ENCODE assay signal across 24 cellular contexts in genomic region chr13:27975579-27976361, GRCh38. TPM values are rescaled to one million over a fixed set of nuclear protein-coding genes. Genes with fewer than 3 reads are reported as not detected.
DNase-seq lines count a peak whose midpoint lies in the region; ATAC-seq, FAIRE-seq and TF ChIP-seq lines count a peak whose summit lies in the region.
"Had no signal": no experiment of that assay in that cellular context is flagged by ENCODE, and none has a peak within 500 bp of the region (broad histone marks: within the 10 kb centered on the region; RNA-seq: fewer than 3 reads in every experiment).

No MANE protein-coding gene starts in this region.

- 3 to 5% methylated on average over 25 to 26 of the region's 51 CpGs for WGBS in thyroid gland, 2 donors

- FAIRE-seq in endothelial cell of umbilical vein (lab: Jason Lieb, UNC) = no peak
- FAIRE-seq: astrocyte had no signal

- H3K9me3 ChIP-seq in endothelial cell of umbilical vein (replicated peaks; ENCODE audit: control insufficient read depth, insufficient read depth, low read length) (no peaks in the 10 kb centered on the region), neural cell (ENCODE audit: low read length) (no peaks in the 10 kb centered on the region), thyroid gland (no peaks in the 10 kb centered on the region)
- H3K9me3 ChIP-seq: prostate gland had no signal

- no TSS peak for BruUV-seq in endothelial cell of umbilical vein (replicated peaks; lab: Mats Ljungman, UMichigan)

- CTCF ChIA-PET in endothelial cell of umbilical vein (lab: Charles Lee) = interaction anchor here (0.7 to 1.8 kb wide), 7 partner anchors 8 to 614 kb away, joined by 3 to 10 read pairs (median 5); partner anchors contain the start of gene PDX1

- TF ChIP-seq CTCF in endothelial cell of umbilical vein (IDR thresholded peaks at IDR 0.05; ENCODE audit: extremely low read depth in 1 of 2, insufficient read depth in 1 of 2, low read depth in 1 of 2, low read length in 2 of 2) = no peak
- no peak for TF ChIP-seq CTCF in neural cell (IDR thresholded peaks at IDR 0.05; ENCODE audit: poor library complexity, severe bottlenecking)
- no peak for TF ChIP-seq CTCF in thyroid gland (IDR thresholded peaks at IDR 0.05)

- DNase-seq in cardiac septum (ENCODE audit: low spot score) = peak; percentile 66
- DNase-seq in left cardiac atrium = no peak
- DNase-seq in endothelial cell of umbilical vein (ENCODE audit: low read depth, low spot score) = no peak
- DNase-seq in HK-2 (ENCODE audit: unreplicated experiment) = no peak
- no peak for DNase-seq in AML-193 (lab: John Stamatoyannopoulos, UW)
- no peak for DNase-seq in thyroid gland
- DNase-seq: activated T-cell treated with anti-CD3 and anti-CD28 coated beads, Interleukin-2, amount 50 U/mL, for 24 hours; CD8-positive, alpha-beta T cell; cerebellar nuclear complex; DMS79 treated with DMSO at 0.1 percent for 48 hours; effector memory CD4-positive, alpha-beta T cell; naive thymus-derived CD8-positive, alpha-beta T cell; NCI-H1105 treated with DMSO at 0.1 percent for 48 hours; NCI-H2081 treated with DMSO at 0.1 percent for 48 hours; NCI-H524; SW 1271 had no signal

- H2AFZ ChIP-seq in endothelial cell of umbilical vein (ENCODE audit: low read depth, low read length) (no peak overlapping the region), neural cell (ENCODE audit: low read depth, low read length) (no peak overlapping the region)

- H3K4me1 ChIP-seq in endothelial cell of umbilical vein (ENCODE audit: control insufficient read depth, extremely low read depth, insufficient read depth, low read length) = no peaks in the 10 kb centered on the region
- H3K4me1 ChIP-seq in thyroid gland = peaks cover 0 to 18% of the 10 kb centered on the region in 2 donors
- H3K4me1 ChIP-seq: prostate gland had no signal

- no peak for ATAC-seq in left cardiac atrium
- ATAC-seq in HG02852 (IDR thresholded peaks at IDR 0.05; ENCODE audit: unreplicated experiment) = no peak
- ATAC-seq: CD8-positive, alpha-beta T cell; naive thymus-derived CD8-positive, alpha-beta T cell had no signal

- H3K27me3 ChIP-seq in endothelial cell of umbilical vein (ENCODE audit: control insufficient read depth in 2 of 2, insufficient read depth in 2 of 2, low read length in 2 of 2) (peaks cover 85 to 98% of the 10 kb centered on the region in 2 experiments), neural cell (ENCODE audit: insufficient read depth, low read depth, low read length) (peaks cover 100% of the 10 kb centered on the region), thyroid gland (peaks cover 26% of the 10 kb centered on the region)

- H3K9ac ChIP-seq in endothelial cell of umbilical vein (replicated peaks; ENCODE audit: extremely low read depth, insufficient read depth, low read length) = no peak overlapping the region
- H3K9ac ChIP-seq in neural cell (ENCODE audit: low read length) = no peak overlapping the region

- TF ChIP-seq POLR2A in endothelial cell of umbilical vein (IDR thresholded peaks at IDR 0.05; ENCODE audit: low read depth, low read length) = no peak
- no peak for TF ChIP-seq POLR2A in thyroid gland (IDR thresholded peaks at IDR 0.05)

- H3K79me2 ChIP-seq in endothelial cell of umbilical vein (ENCODE audit: control insufficient read depth, insufficient read depth, low read length) (no peaks in the 10 kb centered on the region), neural cell (replicated peaks; ENCODE audit: insufficient read depth, low read length) (no peaks in the 10 kb centered on the region)

- H3K36me3 ChIP-seq in endothelial cell of umbilical vein (ENCODE audit: control insufficient read depth in 2 of 2, extremely low read depth in 1 of 2, insufficient read depth in 2 of 2, low read length in 2 of 2) (no peaks in the 10 kb centered on the region), neural cell (ENCODE audit: insufficient read depth, low read length) (no peaks in the 10 kb centered on the region), thyroid gland (no peaks in the 10 kb centered on the region)
- H3K36me3 ChIP-seq: prostate gland had no signal

- H3K4me2 ChIP-seq in endothelial cell of umbilical vein (ENCODE audit: insufficient read depth, low read length) (no peak overlapping the region), neural cell (ENCODE audit: low read length) (no peak overlapping the region)

- H3K9me2 ChIP-seq in neural cell (ENCODE audit: insufficient read depth, low read length) = no peaks in the 10 kb centered on the region

- no peaks in the 10 kb centered on the region for H4K20me1 ChIP-seq in endothelial cell of umbilical vein (replicated peaks; ENCODE audit: control insufficient read depth, extremely low read depth, insufficient read depth, low read length)
- H4K20me1 ChIP-seq in neural cell (ENCODE audit: insufficient read depth) = no peaks in the 10 kb centered on the region

- POLR2A ChIA-PET in endothelial cell of umbilical vein (lab: Charles Lee) = no interaction called here

- dilution Hi-C loops in endothelial cell of umbilical vein (cut with MboI; ENCODE audit: extremely low pct_ligation_motif_present, low sequenced_read_pairs) = no loop called here

- H3K4me3 ChIP-seq in endothelial cell of umbilical vein (replicated peaks in 1 of 3; ENCODE audit: insufficient read depth in 1 of 3, low read depth in 1 of 3, low read length in 3 of 3) = no peak overlapping the region
- H3K4me3 ChIP-seq in neural cell (ENCODE audit: low read length) = no peak overlapping the region
- no peak overlapping the region for H3K4me3 ChIP-seq in thyroid gland (replicated peaks in 1 of 3)
- H3K4me3 ChIP-seq: prostate gland had no signal

- TF ChIP-seq RAD21 in neural cell (conservative IDR thresholded peaks at IDR 0.05) = no peak

- intact Hi-C loops in cardiac septum (cut with DNase I) = no loop called here
- intact Hi-C loops in left cardiac atrium (cut with DNase I) = loop anchor here in 1 of 2 donors (5.0 kb wide), 1 partner anchor 143 kb away; no protein-coding TSS in a partner anchor
- intact Hi-C loops in endothelial cell of umbilical vein (cut with micrococcal nuclease) = no loop called here
- intact Hi-C loops in thyroid gland (cut with DNase I) = no loop called here

- H3F3A ChIP-seq in neural cell (ENCODE audit: insufficient read depth, low read length, poor library complexity, severe bottlenecking) = no peaks in the 10 kb centered on the region

- H3K27ac ChIP-seq in endothelial cell of umbilical vein (ENCODE audit: insufficient read depth, low read depth, low read length) (no peak overlapping the region), neural cell (ENCODE audit: low read length) (no peak overlapping the region), thyroid gland (no peak overlapping the region)
- H3K27ac ChIP-seq: prostate gland had no signal

- TF ChIP-seq EP300 in neural cell (conservative IDR thresholded peaks at IDR 0.05; ENCODE audit: poor library complexity, severe bottlenecking) = no peak

- no peaks in the 10 kb centered on the region for H3K9me1 ChIP-seq in endothelial cell of umbilical vein (replicated peaks; ENCODE audit: control insufficient read depth, extremely low read depth, insufficient read depth, low read length)

TF ChIP-seq in endothelial cell of umbilical vein, 7 proteins besides CTCF, POLR2A, EP300 and RAD21 (continues in another document):
- TF ChIP-seq EZH2 (IDR thresholded peaks at IDR 0.05; ENCODE audit: borderline replicate concordance, low read depth, low read length, severe bottlenecking) = peak; percentile 97

TF ChIP-seq in neural cell, 6 proteins besides CTCF, POLR2A, EP300 and RAD21:
- TF ChIP-seq EZH2 (IDR thresholded peaks at IDR 0.05; ENCODE audit: borderline replicate concordance, insufficient read depth, low read length, poor library complexity, severe bottlenecking) (peak; percentile 92), POLR2AphosphoS5 (IDR thresholded peaks at IDR 0.05) (no peak)

RNA-seq across cellular contexts. Expression of gene CDX2, which starts 6.7 kb away (rescaled TPM):
- total RNA-seq in cardiac septum (not detected), left cardiac atrium (not detected), endothelial cell of umbilical vein (not detected in 2 replicates), thyroid gland (not detected)
- polyA plus RNA-seq in endothelial cell of umbilical vein (not detected in 2 replicates), neural cell (not detected in 2 replicates)
- polyA plus RNA-seq in endothelial cell of umbilical vein (2011; cell fraction: cytosol; rRNA removed) = not detected in 2 replicates
- polyA plus RNA-seq in endothelial cell of umbilical vein (2011; cell fraction: nucleus; rRNA removed) = not detected in 2 replicates
- polyA plus RNA-seq in endothelial cell of umbilical vein (2012) = not detected in 2 replicates
- polyA minus RNA-seq in endothelial cell of umbilical vein (not detected in 2 replicates), neural cell (not detected in 2 replicates)
- polyA minus RNA-seq in endothelial cell of umbilical vein (2011; cell fraction: cytosol; rRNA and poly(A)+ RNA removed) = not detected
- not detected in 2 replicates for polyA minus RNA-seq in endothelial cell of umbilical vein (2011; cell fraction: nucleus; rRNA and poly(A)+ RNA removed)
- total RNA-seq: astrocyte; CD8-positive, alpha-beta T cell; HT1080; LHCN-M2; lower leg skin; naive thymus-derived CD8-positive, alpha-beta T cell; temporal lobe had no signal
- polyA plus RNA-seq: naive thymus-derived CD8-positive, alpha-beta T cell had no signal

RNA-seq across cellular contexts. Expression of gene URAD, which starts 12.7 kb away (rescaled TPM):
- not detected for total RNA-seq in cardiac septum
- not detected for total RNA-seq in left cardiac atrium
- total RNA-seq in endothelial cell of umbilical vein = not detected in 2 replicates
- not detected in 2 replicates for polyA plus RNA-seq in endothelial cell of umbilical vein
- not detected in 2 replicates for polyA plus RNA-seq in endothelial cell of umbilical vein (2011; cell fraction: cytosol; rRNA removed)
- polyA plus RNA-seq in endothelial cell of umbilical vein (2011; cell fraction: nucleus; rRNA removed) = not detected in 2 replicates
- not detected in 2 replicates for polyA plus RNA-seq in endothelial cell of umbilical vein (2012)
- not detected in 2 replicates for polyA minus RNA-seq in endothelial cell of umbilical vein
- not detected for polyA minus RNA-seq in endothelial cell of umbilical vein (2011; cell fraction: cytosol; rRNA and poly(A)+ RNA removed)
- not detected in 2 replicates for polyA minus RNA-seq in endothelial cell of umbilical vein (2011; cell fraction: nucleus; rRNA and poly(A)+ RNA removed)
- not detected in 2 replicates for polyA plus RNA-seq in neural cell
- not detected in 2 replicates for polyA minus RNA-seq in neural cell
- total RNA-seq in thyroid gland = not detected
- total RNA-seq: astrocyte; CD8-positive, alpha-beta T cell; HT1080; LHCN-M2; lower leg skin; naive thymus-derived CD8-positive, alpha-beta T cell; prostate gland; temporal lobe had no signal
- polyA plus RNA-seq: naive thymus-derived CD8-positive, alpha-beta T cell had no signal

RNA-seq across cellular contexts. Expression of gene PDX1, which starts 56.0 kb away (rescaled TPM):
- total RNA-seq in cardiac septum = not detected
- not detected for total RNA-seq in left cardiac atrium
- not detected in 2 replicates for total RNA-seq in endothelial cell of umbilical vein
- not detected in 2 replicates for polyA plus RNA-seq in endothelial cell of umbilical vein
- not detected in 2 replicates for polyA plus RNA-seq in endothelial cell of umbilical vein (2011; cell fraction: cytosol; rRNA removed)
- not detected in 2 replicates for polyA plus RNA-seq in endothelial cell of umbilical vein (2011; cell fraction: nucleus; rRNA removed)
- not detected in 2 replicates for polyA plus RNA-seq in endothelial cell of umbilical vein (2012)
- not detected in 2 replicates for polyA minus RNA-seq in endothelial cell of umbilical vein
- not detected for polyA minus RNA-seq in endothelial cell of umbilical vein (2011; cell fraction: cytosol; rRNA and poly(A)+ RNA removed)
- polyA minus RNA-seq in endothelial cell of umbilical vein (2011; cell fraction: nucleus; rRNA and poly(A)+ RNA removed) = not detected in 2 replicates
- not detected in 2 replicates for polyA plus RNA-seq in neural cell
- polyA minus RNA-seq in neural cell = not detected in 2 replicates
- total RNA-seq in thyroid gland = not detected
- total RNA-seq: astrocyte; CD8-positive, alpha-beta T cell; HT1080; LHCN-M2; lower leg skin; naive thymus-derived CD8-positive, alpha-beta T cell; prostate gland; temporal lobe had no signal
- polyA plus RNA-seq: naive thymus-derived CD8-positive, alpha-beta T cell had no signal
